In the genomic region with DNA sequence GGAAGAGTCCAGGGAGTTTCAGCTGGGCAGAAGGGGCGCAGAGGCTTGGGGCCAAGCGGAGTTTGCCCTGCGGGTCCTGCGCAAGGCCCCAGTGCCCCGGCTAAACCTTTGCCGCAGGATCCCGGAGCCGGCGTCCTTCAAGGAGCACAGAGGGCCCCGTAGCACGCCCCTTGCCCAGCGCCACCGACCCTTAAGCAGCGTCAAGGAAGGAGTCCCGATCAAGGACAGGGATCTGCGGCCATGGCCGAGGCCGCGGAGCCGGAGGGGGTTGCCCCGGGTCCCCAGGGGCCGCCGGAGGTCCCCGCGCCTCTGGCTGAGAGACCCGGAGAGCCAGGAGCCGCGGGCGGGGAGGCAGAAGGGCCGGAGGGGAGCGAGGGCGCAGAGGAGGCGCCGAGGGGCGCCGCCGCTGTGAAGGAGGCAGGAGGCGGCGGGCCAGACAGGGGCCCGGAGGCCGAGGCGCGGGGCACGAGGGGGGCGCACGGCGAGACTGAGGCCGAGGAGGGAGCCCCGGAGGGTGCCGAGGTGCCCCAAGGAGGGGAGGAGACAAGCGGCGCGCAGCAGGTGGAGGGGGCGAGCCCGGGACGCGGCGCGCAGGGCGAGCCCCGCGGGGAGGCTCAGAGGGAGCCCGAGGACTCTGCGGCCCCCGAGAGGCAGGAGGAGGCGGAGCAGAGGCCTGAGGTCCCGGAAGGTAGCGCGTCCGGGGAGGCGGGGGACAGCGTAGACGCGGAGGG, we compare ENCODE assay signal across 8 cellular contexts. TPM values are rescaled to one million over a fixed set of nuclear protein-coding genes. Genes with fewer than 3 reads are reported as not detected.
DNase-seq lines count a peak whose midpoint lies in the region; ATAC-seq and TF ChIP-seq lines count a peak whose summit lies in the region.

No MANE protein-coding gene starts in this region.

- H3K4me3 ChIP-seq in smooth muscle cell, result peak overlapping the region; percentile 50

- peaks cover 86% of the 10 kb centered on the region for H3K27me3 ChIP-seq in smooth muscle cell (ENCODE audit: low read depth)

- ATAC-seq in left ventricle myocardium superior, result peak; percentile 84
- ATAC-seq in HG03565 (IDR thresholded peaks at IDR 0.05; ENCODE audit: unreplicated experiment), result no peak

- peak overlapping the region; percentile 66 for H2AFZ ChIP-seq in smooth muscle cell (ENCODE audit: low read depth)

- peak overlapping the region; percentile 86 for H3K4me2 ChIP-seq in smooth muscle cell

- no peaks in the 10 kb centered on the region for H4K20me1 ChIP-seq in smooth muscle cell (ENCODE audit: low read depth)

- DNase-seq in activated effector memory CD4-positive, alpha-beta T cell treated with anti-CD3 and anti-CD28 coated beads, Interleukin-2, amount 50 U/mL, for 16 hours, result peak; percentile 64
- no peak for DNase-seq in activated effector memory CD4-positive, alpha-beta T cell treated with Interleukin-2 at 50 U/mL for 16 hours
- DNase-seq in left ventricle myocardium superior (peak; percentile 53), smooth muscle cell (lab: John Stamatoyannopoulos, UW; ENCODE audit: unreplicated experiment) (no peak), COLO829 (ENCODE audit: low spot score) (no peak), caudate nucleus (lab: John Stamatoyannopoulos, UW) (no peak)

- H3K27ac ChIP-seq in VCaP (peak overlapping the region; percentile 76; the same call in 1 of the 2 replicates), smooth muscle cell (ENCODE audit: low read depth) (no peak overlapping the region), caudate nucleus (ENCODE audit: low read depth, low read length) (no peak overlapping the region)

- 5% methylated on average over 38 of the region's 74 CpGs for WGBS in smooth muscle cell (ENCODE audit: low lambda C conversion rate)

- no peak overlapping the region for H3K9ac ChIP-seq in smooth muscle cell (ENCODE audit: low read depth)

- no peaks in the 10 kb centered on the region for H3K9me3 ChIP-seq in smooth muscle cell (replicated peaks; ENCODE audit: low read depth)

- no peak for TF ChIP-seq CTCF in VCaP (conservative IDR thresholded peaks at IDR 0.05)
- TF ChIP-seq CTCF in smooth muscle cell (IDR thresholded peaks at IDR 0.05; ENCODE audit: borderline replicate concordance, insufficient read depth, poor library complexity, severe bottlenecking), result no peak

- no peaks in the 10 kb centered on the region for H3F3A ChIP-seq in smooth muscle cell (ENCODE audit: low read depth)

- H3K79me2 ChIP-seq in smooth muscle cell (ENCODE audit: low read depth), result no peaks in the 10 kb centered on the region

- peaks cover 3% of the 10 kb centered on the region for H3K4me1 ChIP-seq in smooth muscle cell (ENCODE audit: low read depth)

- no peaks in the 10 kb centered on the region for H3K36me3 ChIP-seq in smooth muscle cell (ENCODE audit: low read depth)

- intact Hi-C loops in left ventricle myocardium superior (cut with micrococcal nuclease), result no loop called here

RNA-seq across cellular contexts. Expression of gene CLIC6, which starts 0.5 kb away (rescaled TPM):
- total RNA-seq in left ventricle myocardium superior, result 11.2 TPM
- 0.09 and 0.22 TPM in 2 replicates for total RNA-seq in smooth muscle cell
- 0.31 TPM in 1 of 2 replicates, not detected in the other for polyA plus RNA-seq in smooth muscle cell

RNA-seq across cellular contexts. Expression of gene RCAN1, which starts 54.4 kb away (rescaled TPM):
- total RNA-seq in left ventricle myocardium superior, result 36.7 TPM
- total RNA-seq in smooth muscle cell, result 153 and 155 TPM in 2 replicates
- polyA plus RNA-seq in smooth muscle cell, result 77.3 and 96.3 TPM in 2 replicates

Comparison
In these comparisons a context has a peak if more than half of its experiments do, and no peak if none do; other contexts are left out.
1. DNase-seq: peak in activated effector memory CD4-positive, alpha-beta T cell treated with anti-CD3 and anti-CD28 coated beads, Interleukin-2, amount 50 U/mL, for 16 hours (single experiment) and left ventricle myocardium superior (single experiment); none in activated effector memory CD4-positive, alpha-beta T cell treated with Interleukin-2 at 50 U/mL for 16 hours (single experiment), smooth muscle cell (single experiment), COLO829 (single experiment) and caudate nucleus (0 of 61).
2. RNA of gene CLIC6, which starts 0.5 kb away (total RNA-seq): 11.2 TPM in left ventricle myocardium superior (single experiment); 0.09 to 0.22 TPM in smooth muscle cell; every median in the first group is over 10 times any median in the second.